ENCODE assay signal across 25 cellular contexts in the genomic region with DNA sequence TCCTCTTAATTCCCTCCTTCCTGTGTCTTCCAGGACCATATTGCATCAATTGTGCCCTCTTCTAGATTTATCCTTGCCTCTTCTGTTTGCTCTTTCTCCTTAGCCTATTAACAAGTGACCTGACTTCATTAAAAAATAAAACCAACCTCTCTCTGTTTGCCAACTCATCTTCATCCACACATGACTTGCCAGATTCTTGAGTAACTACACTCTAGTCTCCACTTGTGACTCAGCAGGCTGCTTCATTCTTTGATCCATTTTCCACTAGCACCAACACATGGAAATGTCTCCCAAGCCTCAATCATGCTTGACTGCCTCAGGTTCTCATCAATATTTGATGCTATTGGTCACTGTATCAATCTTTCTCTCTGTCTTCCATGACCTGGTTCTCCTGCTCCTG.
"Had no signal": no experiment of that assay in that cellular context is flagged by ENCODE, and none has a peak within 500 bp of the region (broad histone marks: within the 10 kb centered on the region; RNA-seq: fewer than 3 reads in every experiment).

No MANE protein-coding gene starts in this region.

- H3K4me3 ChIP-seq: coronary artery, lung, mucosa of descending colon, neural progenitor cell, sigmoid colon, testis, tibial artery had no signal

- H3K4me1 Mint-ChIP-seq: immature natural killer cell; naive B cell; stimulated activated memory B cell treated with anti-CD40 and anti-IgM and Interleukin-4, amounts not matched to agents 10 μg/mL and 1 μg/mL and 100 μg/mL, for 72 hours had no signal

- H3K27ac ChIP-seq: coronary artery, neural progenitor cell, parathyroid adenoma, sigmoid colon, testis, tibial artery had no signal

- H3K9me3 ChIP-seq: mucosa of descending colon, sigmoid colon, testis, tibial artery had no signal

- H3K9me3 Mint-ChIP-seq: neural progenitor cell; stimulated activated memory B cell treated with anti-CD40 and anti-IgM and Interleukin-4, amounts not matched to agents 10 μg/mL and 1 μg/mL and 100 μg/mL, for 72 hours had no signal

- H3K27me3 ChIP-seq: neural progenitor cell, sigmoid colon, testis, tibial artery had no signal

- DNase-seq: dermis blood vessel endothelial cell; effector memory CD4-positive, alpha-beta T cell; hypothalamus; immature natural killer cell; mesenchymal stem cell; mucosa of descending colon; naive B cell; right cardiac atrium; sigmoid colon; stimulated activated CD4-positive, alpha-beta T cell treated with anti-CD3 and anti-CD28 coated beads, Interleukin-2, amount 100 ng/mL, for 24 hours; stimulated activated CD4-positive, alpha-beta T cell treated with anti-CD3 and anti-CD28 coated beads, Interleukin-4, amount 100 ng/mL, for 24 hours; stimulated activated naive CD8-positive, alpha-beta T cell treated with anti-CD3 and anti-CD28 coated beads, Interleukin-15, Interleukin-2, amounts not matched to agents 100 U/mL and 50 U/mL, for 24 hours; substantia nigra; testis; tibial artery had no signal

- H3K27me3 Mint-ChIP-seq: naive B cell; natural killer cell treated with Interleukin-12 subunit alpha and Interleukin-12 subunit beta and Interleukin-15 and Interleukin-18, amount 100 ng/mL, for 72 hours; progenitor cell of endocrine pancreas; stimulated activated memory B cell treated with anti-CD40 and anti-IgM and Interleukin-4, amounts not matched to agents 10 μg/mL and 1 μg/mL and 100 μg/mL, for 72 hours had no signal

- H3K36me3 ChIP-seq: neural progenitor cell, sigmoid colon, tibial artery had no signal

- H3K4me1 ChIP-seq: parathyroid adenoma, sigmoid colon, testis, tibial artery had no signal

- H3K4me3 Mint-ChIP-seq: immature natural killer cell; mesothelial cell of epicardium; naive B cell; natural killer cell treated with Interleukin-12 subunit alpha and Interleukin-12 subunit beta and Interleukin-15 and Interleukin-18, amount 100 ng/mL, for 72 hours; neural progenitor cell; stimulated activated memory B cell treated with anti-CD40 and anti-IgM and Interleukin-4, amounts not matched to agents 10 μg/mL and 1 μg/mL and 100 μg/mL, for 72 hours; type B pancreatic cell had no signal

- H3K27ac Mint-ChIP-seq: immature natural killer cell; mesothelial cell of epicardium; naive B cell; natural killer cell treated with Interleukin-12 subunit alpha and Interleukin-12 subunit beta and Interleukin-15 and Interleukin-18, amount 100 ng/mL, for 72 hours; neural progenitor cell; progenitor cell of endocrine pancreas; stimulated activated memory B cell treated with anti-CD40 and anti-IgM and Interleukin-4, amounts not matched to agents 10 μg/mL and 1 μg/mL and 100 μg/mL, for 72 hours; type B pancreatic cell had no signal

- ATAC-seq: left lobe of liver; mucosa of descending colon; natural killer cell treated with Interleukin-12 subunit alpha and Interleukin-12 subunit beta and Interleukin-15 and Interleukin-18, amount 100 ng/mL, for 72 hours; right cardiac atrium; stimulated activated memory B cell treated with anti-CD40 and anti-IgM and Interleukin-4, amounts not matched to agents 10 μg/mL and 1 μg/mL and 100 μg/mL, for 72 hours; stimulated activated naive CD8-positive, alpha-beta T cell treated with anti-CD3 and anti-CD28 coated beads, Interleukin-15, Interleukin-2, amounts not matched to agents 100 U/mL and 50 U/mL, for 24 hours had no signal

- H3K36me3 Mint-ChIP-seq: immature natural killer cell; mesothelial cell of epicardium; naive B cell; natural killer cell treated with Interleukin-12 subunit alpha and Interleukin-12 subunit beta and Interleukin-15 and Interleukin-18, amount 100 ng/mL, for 72 hours; neural progenitor cell; stimulated activated memory B cell treated with anti-CD40 and anti-IgM and Interleukin-4, amounts not matched to agents 10 μg/mL and 1 μg/mL and 100 μg/mL, for 72 hours; type B pancreatic cell had no signal
